Comparison of ENCODE assay signal across 28 cellular contexts in genomic region chr9:22274477-22274876, GRCh38.
"Had no signal": no experiment of that assay in that cellular context is flagged by ENCODE, and none has a peak within 500 bp of the region (broad histone marks: within the 10 kb centered on the region; RNA-seq: fewer than 3 reads in every experiment).

No MANE protein-coding gene starts in this region.

- H3K27ac Mint-ChIP-seq: stimulated activated naive B cell treated with anti-CD40 and anti-IgM and Interleukin-4, amounts not matched to agents 10 μg/mL and 1 μg/mL and 100 μg/mL, for 72 hours; stimulated activated naive CD8-positive, alpha-beta T cell treated with anti-CD3 and anti-CD28 coated beads, Interleukin-15, amount 100 ng/mL, for 72 hours; stimulated activated naive CD8-positive, alpha-beta T cell treated with anti-CD3 and anti-CD28 coated beads, Interleukin-15, Interleukin-2, amounts not matched to agents 100 ng/mL and 50 ng/mL, for 24 hours; type B pancreatic cell had no signal

- H3K4me3 ChIP-seq: stomach, suprapubic skin, testis, thoracic aorta, thyroid gland, tibial artery, tibial nerve, transverse colon, upper lobe of left lung, upper lobe of right lung, uterus, vagina had no signal

- H3K27me3 ChIP-seq: stomach, suprapubic skin, testis, thyroid gland, tibial artery, tibial nerve, transverse colon, upper lobe of left lung, upper lobe of right lung, uterus, vagina had no signal

- H3K4me1 Mint-ChIP-seq: stimulated activated naive B cell treated with anti-CD40 and anti-IgM and Interleukin-4, amounts not matched to agents 10 μg/mL and 1 μg/mL and 100 μg/mL, for 72 hours; stimulated activated naive CD8-positive, alpha-beta T cell treated with anti-CD3 and anti-CD28 coated beads, Interleukin-15, amount 100 ng/mL, for 72 hours had no signal

- H3K9me3 Mint-ChIP-seq: stimulated activated naive CD8-positive, alpha-beta T cell treated with anti-CD3 and anti-CD28 coated beads, Interleukin-15, Interleukin-2, amounts not matched to agents 100 ng/mL and 50 ng/mL, for 24 hours; type B pancreatic cell had no signal

- H3K4me3 Mint-ChIP-seq: stimulated activated naive B cell treated with anti-CD40 and anti-IgM and Interleukin-4, amounts not matched to agents 10 μg/mL and 1 μg/mL and 100 μg/mL, for 72 hours; stimulated activated naive CD8-positive, alpha-beta T cell treated with anti-CD3 and anti-CD28 coated beads, Interleukin-15, amount 100 ng/mL, for 72 hours; stimulated activated naive CD8-positive, alpha-beta T cell treated with anti-CD3 and anti-CD28 coated beads, Interleukin-15, Interleukin-2, amounts not matched to agents 100 ng/mL and 50 ng/mL, for 24 hours; type B pancreatic cell had no signal

- H3K9me3 ChIP-seq: stomach, suprapubic skin, testis, thoracic aorta, thyroid gland, tibial artery, tibial nerve, transverse colon, upper lobe of right lung, uterus, vagina had no signal

- H3K36me3 Mint-ChIP-seq: stimulated activated naive B cell treated with anti-CD40 and anti-IgM and Interleukin-4, amounts not matched to agents 10 μg/mL and 1 μg/mL and 100 μg/mL, for 72 hours; type B pancreatic cell had no signal

- H3K4me1 ChIP-seq: stomach, suprapubic skin, testis, thyroid gland, tibial artery, tibial nerve, transverse colon, upper lobe of left lung, upper lobe of right lung, uterus, vagina had no signal

- ATAC-seq: stimulated activated naive B cell treated with anti-CD40 and anti-IgM and Interleukin-4, amounts not matched to agents 10 μg/mL and 1 μg/mL and 100 μg/mL, for 72 hours; stimulated activated naive CD8-positive, alpha-beta T cell treated with anti-CD3 and anti-CD28 coated beads, Interleukin-15, amount 100 ng/mL, for 72 hours; stimulated activated naive CD8-positive, alpha-beta T cell treated with anti-CD3 and anti-CD28 coated beads, Interleukin-15, Interleukin-2, amounts not matched to agents 100 U/mL and 50 U/mL, for 24 hours; upper lobe of right lung had no signal

- DNase-seq: stimulated activated CD4-positive, alpha-beta T cell treated with anti-CD3 and anti-CD28 coated beads, Interleukin-1b, Interleukin-23, amount 100 ng/mL, for 48 hours; stimulated activated CD4-positive, alpha-beta T cell treated with anti-CD3 and anti-CD28 coated beads, Interleukin-2, amount 100 ng/mL, for 24 hours; stimulated activated CD4-positive, alpha-beta T cell treated with anti-CD3 and anti-CD28 coated beads, Interleukin-2, amount 100 ng/mL, for 48 hours; stimulated activated CD4-positive, alpha-beta T cell treated with anti-CD3 and anti-CD28 coated beads, Interleukin-4, amount 100 ng/mL, for 1 hour; stimulated activated CD4-positive, alpha-beta T cell treated with anti-CD3 and anti-CD28 coated beads, Interleukin-4, amount 100 ng/mL, for 24 hours; stimulated activated CD4-positive, alpha-beta T cell treated with anti-CD3 and anti-CD28 coated beads, Interleukin-4, amount 100 ng/mL, for 4 hours; stimulated activated CD8-positive, alpha-beta memory T cell treated with anti-CD3 and anti-CD28 coated beads, Interleukin-4, amount 100 ng/mL, for 48 hours; stimulated activated naive B cell treated with anti-CD40 and anti-IgM and Interleukin-4, amounts not matched to agents 10 μg/mL and 1 μg/mL and 100 μg/mL, for 72 hours; stimulated activated naive CD4-positive, alpha-beta T cell; stimulated activated naive CD4-positive, alpha-beta T cell treated with Interleukin-2 at 50 U/mL for 16 hours; stimulated activated naive CD8-positive, alpha-beta T cell treated with anti-CD3 and anti-CD28 coated beads, Interleukin-15, amount 100 ng/mL, for 72 hours; stimulated activated naive CD8-positive, alpha-beta T cell treated with anti-CD3 and anti-CD28 coated beads, Interleukin-15, Interleukin-2, amounts not matched to agents 100 U/mL and 50 U/mL, for 24 hours; stomach; substantia nigra; testis; thyroid gland; tibial artery; transverse colon; trophoblast cell; upper lobe of left lung; upper lobe of right lung; uterus had no signal

- H3K27ac ChIP-seq: stomach, suprapubic skin, testis, thoracic aorta, thyroid gland, tibial artery, tibial nerve, transverse colon, upper lobe of left lung, upper lobe of right lung, uterus, vagina had no signal

- H3K27me3 Mint-ChIP-seq: stimulated activated naive CD8-positive, alpha-beta T cell treated with anti-CD3 and anti-CD28 coated beads, Interleukin-15, amount 100 ng/mL, for 72 hours; type B pancreatic cell had no signal

- H3K36me3 ChIP-seq: stomach, suprapubic skin, thoracic aorta, thyroid gland, tibial artery, tibial nerve, transverse colon, upper lobe of left lung, upper lobe of right lung, uterus, vagina had no signal
